Comparison of ENCODE assay signal across 1 cellular context in the genomic region with DNA sequence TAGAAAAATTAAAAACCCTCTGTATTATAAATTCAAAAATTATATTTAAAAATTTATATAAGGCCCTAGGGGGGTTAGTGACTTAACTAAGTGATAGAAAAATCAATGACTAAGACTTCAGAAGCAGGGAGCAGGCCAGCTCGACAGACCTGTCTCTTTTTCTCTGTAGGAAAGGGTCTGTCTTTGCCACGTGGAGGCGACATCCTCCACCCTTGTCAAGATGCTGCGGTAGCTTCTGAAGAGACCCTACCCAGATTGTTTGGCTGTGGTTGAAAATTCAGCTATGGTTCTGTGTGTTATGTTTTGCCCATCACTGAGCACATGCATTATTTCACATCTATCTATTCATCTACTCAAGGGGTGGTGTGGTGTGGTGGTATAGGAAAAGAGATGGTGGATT.
TF ChIP-seq lines count a peak whose summit lies in the region.

No MANE protein-coding gene starts in this region.

TF ChIP-seq in WTC11, 78 proteins besides CTCF, POLR2A, EP300 and RAD21 (continued from another document):
- TF ChIP-seq, protein P1, sequence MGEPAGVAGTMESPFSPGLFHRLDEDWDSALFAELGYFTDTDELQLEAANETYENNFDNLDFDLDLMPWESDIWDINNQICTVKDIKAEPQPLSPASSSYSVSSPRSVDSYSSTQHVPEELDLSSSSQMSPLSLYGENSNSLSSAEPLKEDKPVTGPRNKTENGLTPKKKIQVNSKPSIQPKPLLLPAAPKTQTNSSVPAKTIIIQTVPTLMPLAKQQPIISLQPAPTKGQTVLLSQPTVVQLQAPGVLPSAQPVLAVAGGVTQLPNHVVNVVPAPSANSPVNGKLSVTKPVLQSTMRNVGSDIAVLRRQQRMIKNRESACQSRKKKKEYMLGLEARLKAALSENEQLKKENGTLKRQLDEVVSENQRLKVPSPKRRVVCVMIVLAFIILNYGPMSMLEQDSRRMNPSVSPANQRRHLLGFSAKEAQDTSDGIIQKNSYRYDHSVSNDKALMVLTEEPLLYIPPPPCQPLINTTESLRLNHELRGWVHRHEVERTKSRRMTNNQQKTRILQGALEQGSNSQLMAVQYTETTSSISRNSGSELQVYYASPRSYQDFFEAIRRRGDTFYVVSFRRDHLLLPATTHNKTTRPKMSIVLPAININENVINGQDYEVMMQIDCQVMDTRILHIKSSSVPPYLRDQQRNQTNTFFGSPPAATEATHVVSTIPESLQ (CRISPR knock-in tag; IDR thresholded peaks at IDR 0.05): no peak
- TF ChIP-seq ZNF396 (CRISPR knock-in tag; IDR thresholded peaks at IDR 0.05; ENCODE audit: borderline replicate concordance) (no peak), ZNF121 (CRISPR knock-in tag; IDR thresholded peaks at IDR 0.05) (no peak), SP1 (CRISPR knock-in tag; conservative IDR thresholded peaks at IDR 0.05) (no peak), FOXK1 (CRISPR knock-in tag; IDR thresholded peaks at IDR 0.05) (no peak)
- TF ChIP-seq, protein P2, sequence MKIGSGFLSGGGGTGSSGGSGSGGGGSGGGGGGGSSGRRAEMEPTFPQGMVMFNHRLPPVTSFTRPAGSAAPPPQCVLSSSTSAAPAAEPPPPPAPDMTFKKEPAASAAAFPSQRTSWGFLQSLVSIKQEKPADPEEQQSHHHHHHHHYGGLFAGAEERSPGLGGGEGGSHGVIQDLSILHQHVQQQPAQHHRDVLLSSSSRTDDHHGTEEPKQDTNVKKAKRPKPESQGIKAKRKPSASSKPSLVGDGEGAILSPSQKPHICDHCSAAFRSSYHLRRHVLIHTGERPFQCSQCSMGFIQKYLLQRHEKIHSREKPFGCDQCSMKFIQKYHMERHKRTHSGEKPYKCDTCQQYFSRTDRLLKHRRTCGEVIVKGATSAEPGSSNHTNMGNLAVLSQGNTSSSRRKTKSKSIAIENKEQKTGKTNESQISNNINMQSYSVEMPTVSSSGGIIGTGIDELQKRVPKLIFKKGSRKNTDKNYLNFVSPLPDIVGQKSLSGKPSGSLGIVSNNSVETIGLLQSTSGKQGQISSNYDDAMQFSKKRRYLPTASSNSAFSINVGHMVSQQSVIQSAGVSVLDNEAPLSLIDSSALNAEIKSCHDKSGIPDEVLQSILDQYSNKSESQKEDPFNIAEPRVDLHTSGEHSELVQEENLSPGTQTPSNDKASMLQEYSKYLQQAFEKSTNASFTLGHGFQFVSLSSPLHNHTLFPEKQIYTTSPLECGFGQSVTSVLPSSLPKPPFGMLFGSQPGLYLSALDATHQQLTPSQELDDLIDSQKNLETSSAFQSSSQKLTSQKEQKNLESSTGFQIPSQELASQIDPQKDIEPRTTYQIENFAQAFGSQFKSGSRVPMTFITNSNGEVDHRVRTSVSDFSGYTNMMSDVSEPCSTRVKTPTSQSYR (CRISPR knock-in tag; IDR thresholded peaks at IDR 0.05): no peak
- TF ChIP-seq, protein P3, sequence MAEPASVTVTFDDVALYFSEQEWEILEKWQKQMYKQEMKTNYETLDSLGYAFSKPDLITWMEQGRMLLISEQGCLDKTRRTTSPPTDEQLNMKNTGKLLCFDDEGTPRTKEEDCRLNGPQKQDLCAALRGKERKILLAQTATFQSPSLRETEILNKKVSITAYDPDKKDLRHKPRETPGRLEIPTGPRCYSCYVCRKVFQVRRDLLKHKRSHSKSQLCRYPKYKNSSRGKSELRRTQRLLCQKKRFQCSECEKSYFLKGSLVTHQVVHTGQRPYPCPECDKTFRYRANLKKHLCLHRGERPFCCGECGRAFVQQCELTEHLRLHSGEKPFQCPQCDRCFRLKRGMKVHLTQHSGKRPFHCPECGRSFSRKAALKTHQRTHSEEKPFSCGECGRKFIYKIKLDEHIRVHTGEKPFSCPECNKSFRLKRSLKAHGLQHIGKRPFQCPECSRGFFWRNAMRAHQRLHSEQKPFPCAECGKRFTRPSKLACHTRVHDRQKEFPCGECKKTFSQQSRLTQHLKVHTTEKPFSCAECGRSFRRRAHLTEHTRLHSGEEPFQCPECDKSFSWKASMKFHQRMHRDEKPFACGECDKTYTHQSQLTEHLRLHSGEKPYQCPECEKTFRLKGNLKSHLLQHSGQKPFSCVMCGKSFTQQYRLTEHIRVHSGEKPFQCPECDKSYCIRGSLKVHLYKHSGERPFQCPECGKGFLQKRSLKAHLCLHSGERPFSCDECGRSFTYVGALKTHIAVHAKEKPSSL (CRISPR knock-in tag; conservative IDR thresholded peaks at IDR 0.05): no peak
